In the genomic region with DNA sequence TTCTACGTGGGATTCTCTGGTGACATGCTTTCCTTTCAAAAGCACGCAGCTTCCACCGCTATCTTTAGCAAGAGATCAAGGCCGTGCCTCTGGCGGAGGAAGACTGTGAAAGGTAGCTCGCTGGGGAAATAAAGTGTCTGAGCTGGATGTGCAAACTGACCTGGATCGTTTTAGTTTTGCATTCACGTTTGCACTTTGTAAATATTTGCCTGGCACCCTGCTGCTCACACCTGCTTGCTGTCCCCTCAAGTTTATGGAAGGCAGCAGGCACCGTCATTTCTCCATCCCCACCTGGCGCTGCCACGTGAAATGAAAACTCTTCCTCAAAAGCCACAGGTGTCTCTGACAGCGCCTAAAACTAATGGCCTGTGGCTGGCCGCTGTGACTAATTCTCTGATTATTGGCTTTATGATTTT, we compare ENCODE assay signal across 10 cellular contexts. TPM values are rescaled to one million over a fixed set of nuclear protein-coding genes. Genes with fewer than 3 reads are reported as not detected.
DNase-seq lines count a peak whose midpoint lies in the region; ATAC-seq, FAIRE-seq and TF ChIP-seq lines count a peak whose summit lies in the region.
"Had no signal": no experiment of that assay in that cellular context is flagged by ENCODE, and none has a peak within 500 bp of the region (broad histone marks: within the 10 kb centered on the region; RNA-seq: fewer than 3 reads in every experiment).

No MANE protein-coding gene starts in this region.

- no peak overlapping the region for H2BK120ac ChIP-seq in mesenchymal stem cell (ENCODE audit: low read depth, low read length)

- H3K18ac ChIP-seq in mesenchymal stem cell (ENCODE audit: low read depth in 1 of 2, low read length in 2 of 2): no peak overlapping the region

- no peak overlapping the region for H3K27ac ChIP-seq in mesenchymal stem cell (ENCODE audit: low read length, poor library complexity, severe bottlenecking)
- H3K27ac ChIP-seq: BLaER1 had no signal

- H2AFZ ChIP-seq in mesenchymal stem cell (ENCODE audit: low read depth, low read length): no peak overlapping the region

- no peak overlapping the region for H2BK5ac ChIP-seq in mesenchymal stem cell (ENCODE audit: low read depth, low read length, poor library complexity, severe bottlenecking)

- CTCF ChIA-PET in WTC11 (lab: Charles Lee): interaction anchor here (0.5 to 2.2 kb wide), 5 partner anchors 8 to 742 kb away, joined by 3 to 11 read pairs (median 3); a partner anchor contains a TSS

- WGBS in mesenchymal stem cell: 78% methylated on average over 13 of the region's 13 CpGs

- H3K9me3 ChIP-seq in mesenchymal stem cell (ENCODE audit: control insufficient read depth, low read length): no peaks in the 10 kb centered on the region
- H3K9me3 ChIP-seq: BLaER1 had no signal

- no peak overlapping the region for H3K23ac ChIP-seq in mesenchymal stem cell (ENCODE audit: low read length in 2 of 2)

- no peak for TF ChIP-seq CTCF in WTC11 (IDR thresholded peaks at IDR 0.05)

- POLR2A ChIA-PET in WTC11 (lab: Charles Lee): no interaction called here

- peak overlapping the region; percentile 57 for H3K27ac Mint-ChIP-seq in WTC11

- peaks cover 5% of the 10 kb centered on the region for H3K4me1 ChIP-seq in mesenchymal stem cell (ENCODE audit: control insufficient read depth, insufficient read depth, low read depth, low read length)

- H3K4me3 Mint-ChIP-seq in WTC11: no peak overlapping the region

- H3K36me3 ChIP-seq in mesenchymal stem cell (ENCODE audit: control insufficient read depth in 1 of 2, insufficient read depth in 2 of 2, low read depth in 1 of 2, low read length in 2 of 2): no peaks in the 10 kb centered on the region
- H3K36me3 ChIP-seq: BLaER1 had no signal

- DNase-seq in DMS153 (lab: John Stamatoyannopoulos, UW): peak; percentile 99
- DNase-seq in NCI-H2029 (lab: John Stamatoyannopoulos, UW): peak; percentile 75
- DNase-seq in WTC11 (ENCODE audit: low spot score): no peak
- no peak for DNase-seq in mesenchymal stem cell
- no peak for DNase-seq in GOT3 (lab: John Stamatoyannopoulos, UW)
- DNase-seq in HTR-8/SVneo (ENCODE audit: insufficient read length, low spot score): no peak

- H4K8ac ChIP-seq in mesenchymal stem cell (ENCODE audit: low read length): no peak overlapping the region

- H4K91ac ChIP-seq in mesenchymal stem cell (ENCODE audit: low read length): no peak overlapping the region

- H3K4me3 ChIP-seq in mesenchymal stem cell (ENCODE audit: insufficient read depth in 1 of 2, low read depth in 1 of 2, low read length in 2 of 2): peak overlapping the region in 1 of 2 experiments; percentile 75
- H3K4me3 ChIP-seq: BLaER1, skin epidermis had no signal

- ATAC-seq in WTC11: no peak
- no peak for ATAC-seq in HG03469 (IDR thresholded peaks at IDR 0.05; ENCODE audit: unreplicated experiment)
- ATAC-seq in GM21390 (IDR thresholded peaks at IDR 0.05; ENCODE audit: unreplicated experiment): no peak

- no peaks in the 10 kb centered on the region for H3K79me1 ChIP-seq in mesenchymal stem cell (replicated peaks; ENCODE audit: low read length, poor library complexity, severe bottlenecking)

- H3K14ac ChIP-seq in mesenchymal stem cell (ENCODE audit: low read length in 2 of 2): no peak overlapping the region

- no peak overlapping the region for H3K4ac ChIP-seq in mesenchymal stem cell (ENCODE audit: low read depth in 1 of 2, low read length in 2 of 2)

- no peak overlapping the region for H2AK5ac ChIP-seq in mesenchymal stem cell (ENCODE audit: low read length, severe bottlenecking)

- H3K36me3 Mint-ChIP-seq in WTC11: no peaks in the 10 kb centered on the region

- H2BK12ac ChIP-seq in mesenchymal stem cell (ENCODE audit: low read length in 2 of 2): no peak overlapping the region

- H3K9ac ChIP-seq in mesenchymal stem cell (ENCODE audit: low read length): peak overlapping the region; percentile 65
- H3K9ac ChIP-seq: BLaER1 had no signal

- H3K9me3 Mint-ChIP-seq in WTC11: no peaks in the 10 kb centered on the region

- peaks cover 47% of the 10 kb centered on the region for H3K4me1 Mint-ChIP-seq in WTC11

- H2BK15ac ChIP-seq in mesenchymal stem cell (ENCODE audit: low read depth, poor library complexity, severe bottlenecking): no peak overlapping the region

- no peak for FAIRE-seq in HTR-8/SVneo (lab: Jason Lieb, UNC)

- H3K27me3 ChIP-seq in mesenchymal stem cell (ENCODE audit: control insufficient read depth in 1 of 2, insufficient read depth in 1 of 2, low read length in 2 of 2): peaks cover 45 to 61% of the 10 kb centered on the region in 2 experiments
- H3K27me3 ChIP-seq: BLaER1 had no signal

- peak overlapping the region; percentile 69 for H3K4me2 ChIP-seq in mesenchymal stem cell (ENCODE audit: low read length, poor library complexity, severe bottlenecking)
- H3K4me2 ChIP-seq: BLaER1 had no signal

- peaks cover 3% of the 10 kb centered on the region for H3K27me3 Mint-ChIP-seq in WTC11 (ENCODE audit: low read depth)

TF ChIP-seq in WTC11, 78 proteins besides CTCF, POLR2A, EP300 and RAD21:
- TF ChIP-seq CREB1 (CRISPR knock-in tag; IDR thresholded peaks at IDR 0.05): no peak
- TF ChIP-seq, protein P1, sequence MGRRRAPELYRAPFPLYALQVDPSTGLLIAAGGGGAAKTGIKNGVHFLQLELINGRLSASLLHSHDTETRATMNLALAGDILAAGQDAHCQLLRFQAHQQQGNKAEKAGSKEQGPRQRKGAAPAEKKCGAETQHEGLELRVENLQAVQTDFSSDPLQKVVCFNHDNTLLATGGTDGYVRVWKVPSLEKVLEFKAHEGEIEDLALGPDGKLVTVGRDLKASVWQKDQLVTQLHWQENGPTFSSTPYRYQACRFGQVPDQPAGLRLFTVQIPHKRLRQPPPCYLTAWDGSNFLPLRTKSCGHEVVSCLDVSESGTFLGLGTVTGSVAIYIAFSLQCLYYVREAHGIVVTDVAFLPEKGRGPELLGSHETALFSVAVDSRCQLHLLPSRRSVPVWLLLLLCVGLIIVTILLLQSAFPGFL (CRISPR knock-in tag; IDR thresholded peaks at IDR 0.05; ENCODE audit: borderline replicate concordance): no peak
- TF ChIP-seq ELF4 (CRISPR knock-in tag; IDR thresholded peaks at IDR 0.05; ENCODE audit: low read depth): no peak
- no peak for TF ChIP-seq ZNF396 (CRISPR knock-in tag; IDR thresholded peaks at IDR 0.05; ENCODE audit: borderline replicate concordance)

RNA-seq across cellular contexts. Expression of a gene that starts 44.0 kb away (rescaled TPM):
- total RNA-seq in WTC11 (2021): 185 to 228 TPM (median 197 TPM) in 3 replicates
- polyA plus RNA-seq in mesenchymal stem cell (2013, experiment 1 of 2): 132 TPM
- polyA plus RNA-seq in mesenchymal stem cell (2013, experiment 2 of 2): 135 TPM

Comparison
In these comparisons a context has a peak if more than half of its experiments do, and no peak if none do; other contexts are left out.
1. DNase-seq: peak in DMS153 (single experiment) and NCI-H2029 (single experiment); none in WTC11 (single experiment), mesenchymal stem cell (single experiment), GOT3 (single experiment) and HTR-8/SVneo (single experiment).